ENCODE assay signal across 1 cellular context in genomic region chr10:12559578-12560178, GRCh38.
TF ChIP-seq lines count a peak whose summit lies in the region.

No MANE protein-coding gene starts in this region.

TF ChIP-seq in WTC11, 78 proteins besides CTCF, POLR2A, EP300 and RAD21:
- TF ChIP-seq FOXJ3 (CRISPR knock-in tag; IDR thresholded peaks at IDR 0.05; ENCODE audit: borderline replicate concordance) (no peak), E2F4 (CRISPR knock-in tag; IDR thresholded peaks at IDR 0.05; ENCODE audit: borderline replicate concordance, low read depth) (no peak)
